1 cellular context compared by ENCODE assay signal in genomic region chr18:49249523-49249922, GRCh38.
TF ChIP-seq lines count a peak whose summit lies in the region.

No MANE protein-coding gene starts in this region.

TF ChIP-seq in IMR-90, 13 proteins besides CTCF, POLR2A, EP300 and RAD21 (continued from another document):
- TF ChIP-seq ELK1 (IDR thresholded peaks at IDR 0.05; ENCODE audit: borderline replicate concordance, low read depth, low read length): no peak
- TF ChIP-seq MXI1 (IDR thresholded peaks at IDR 0.05; ENCODE audit: borderline replicate concordance, low read depth, low read length): no peak
- 0 out of 2 replicates have a peak, but pooled peaks have one; percentile 11 for TF ChIP-seq SMC3 (IDR thresholded peaks at IDR 0.05; ENCODE audit: low read depth, low read length)
- no peak for TF ChIP-seq MAZ (IDR thresholded peaks at IDR 0.05; ENCODE audit: borderline replicate concordance, low read depth, low read length)
- no peak for TF ChIP-seq USF2 (IDR thresholded peaks at IDR 0.05; ENCODE audit: low read depth, low read length)
